9 cellular contexts compared by ENCODE assay signal in the genomic region with DNA sequence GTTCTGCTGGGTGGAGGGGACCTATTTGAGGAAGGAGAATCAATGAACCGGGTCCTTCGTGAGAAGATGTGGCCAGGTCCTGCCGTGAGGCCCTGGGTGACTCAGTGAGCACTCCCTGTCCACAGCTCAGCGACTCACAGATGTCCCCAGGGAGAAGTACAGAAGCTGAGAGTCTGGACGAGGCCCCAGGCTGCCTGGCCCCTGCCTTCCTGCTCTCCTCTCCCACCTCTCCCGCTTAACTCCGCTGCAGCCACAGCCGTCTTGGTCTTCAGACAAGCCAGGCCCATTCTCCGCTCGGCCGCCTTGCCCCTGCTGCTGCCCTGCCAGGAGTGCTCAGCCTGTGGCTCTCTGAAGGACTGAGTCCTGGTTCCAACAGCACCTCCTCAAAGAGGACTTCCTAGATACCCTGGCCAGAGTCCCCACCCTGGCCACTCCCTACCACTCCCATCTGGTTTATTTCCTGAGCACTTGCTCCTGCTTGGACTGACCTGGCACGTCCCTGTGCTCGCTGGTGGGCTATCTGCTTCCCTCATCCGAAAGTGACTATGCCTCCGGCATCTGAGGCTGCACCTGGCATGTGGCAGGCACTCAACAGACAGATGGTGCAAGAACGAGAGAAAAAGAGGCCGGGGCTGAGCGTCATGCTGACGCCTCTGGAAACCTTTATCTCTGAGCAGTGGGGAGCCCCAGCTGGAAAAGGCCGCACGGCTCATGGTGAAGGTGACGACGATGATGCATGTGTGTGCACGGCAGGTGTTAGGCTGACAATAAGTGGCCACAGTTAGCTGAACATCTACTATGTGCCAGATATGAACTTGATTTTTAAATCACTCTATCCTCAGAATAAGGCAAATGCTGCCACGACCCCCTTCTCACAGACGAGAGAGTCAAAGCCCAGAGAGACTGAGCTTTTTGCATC. TPM values are rescaled to one million over a fixed set of nuclear protein-coding genes. Genes with fewer than 3 reads are reported as not detected.
DNase-seq lines count a peak whose midpoint lies in the region; ATAC-seq, FAIRE-seq and TF ChIP-seq lines count a peak whose summit lies in the region.
"Had no signal": no experiment of that assay in that cellular context is flagged by ENCODE, and none has a peak within 500 bp of the region (broad histone marks: within the 10 kb centered on the region; RNA-seq: fewer than 3 reads in every experiment).

No MANE protein-coding gene starts in this region.

- H3K4me3 ChIP-seq in GM06990 (replicated peaks; ENCODE audit: low read depth, low read length) = peak overlapping the region; percentile 55
- H3K4me3 ChIP-seq: thoracic aorta had no signal

- no peak for FAIRE-seq in frontal cortex (lab: Jason Lieb, UNC)

- ATAC-seq in GM21390 (IDR thresholded peaks at IDR 0.05; ENCODE audit: unreplicated experiment) = peak; percentile 46

- TF ChIP-seq CTCF in GM06990 (IDR thresholded peaks at IDR 0.05; ENCODE audit: insufficient read depth, low read length, poor library complexity, severe bottlenecking) = no peak

- H3K36me3 ChIP-seq in GM06990 (ENCODE audit: control insufficient read depth, insufficient read depth, low read length) = no peaks in the 10 kb centered on the region
- H3K36me3 ChIP-seq: thoracic aorta had no signal

- DNase-seq in GM06990 (ENCODE audit: extremely low read depth, insufficient read length) (peak; percentile 76), MV-4-11 (lab: John Stamatoyannopoulos, UW) (peak; percentile 33), islet precursor cell (peak; percentile 82), NCI-H1436 treated with DMSO at 0.1 percent for 48 hours (lab: John Stamatoyannopoulos, UW) (no peak), T-helper 9 cell (no peak), frontal cortex (ENCODE audit: low spot score in 2 of 2) (no peak)
- no peak for DNase-seq in activated CD4-positive, alpha-beta T cell treated with anti-CD3 and anti-CD28 coated beads for 4 hours

- H3K27me3 ChIP-seq in GM06990 (replicated peaks; ENCODE audit: control insufficient read depth, insufficient read depth, low read length) = no peaks in the 10 kb centered on the region

RNA-seq across cellular contexts. Expression of a gene that starts 9.2 kb away (rescaled TPM):
- total RNA-seq in frontal cortex = not detected
- total RNA-seq: thoracic aorta had no signal

Comparison
In these comparisons a context has a peak if more than half of its experiments do, and no peak if none do; other contexts are left out.
1. DNase-seq: peak in GM06990 (single experiment), MV-4-11 (single experiment) and islet precursor cell (single experiment); none in activated CD4-positive, alpha-beta T cell treated with anti-CD3 and anti-CD28 coated beads for 4 hours (0 of 2), NCI-H1436 treated with DMSO at 0.1 percent for 48 hours (single experiment), T-helper 9 cell (single experiment) and frontal cortex (0 of 2).